21 cellular contexts compared by ENCODE assay signal in genomic region chr4:94498502-94498901, GRCh38. TPM values are rescaled to one million over a fixed set of nuclear protein-coding genes. Genes with fewer than 3 reads are reported as not detected.
DNase-seq lines count a peak whose midpoint lies in the region; ATAC-seq and TF ChIP-seq lines count a peak whose summit lies in the region.
"Had no signal": no experiment of that assay in that cellular context is flagged by ENCODE, and none has a peak within 500 bp of the region (broad histone marks: within the 10 kb centered on the region; RNA-seq: fewer than 3 reads in every experiment).

No MANE protein-coding gene starts in this region.

- ATAC-seq in stimulated activated naive CD8-positive, alpha-beta T cell treated with anti-CD3 and anti-CD28 coated beads, Interleukin-15, Interleukin-2, amounts not matched to agents 100 U/mL and 50 U/mL, for 24 hours, result peak; percentile 66
- no peak for ATAC-seq in stimulated activated naive CD8-positive, alpha-beta T cell treated with anti-CD3 and anti-CD28 coated beads, Interleukin-15, amount 100 ng/mL, for 72 hours
- ATAC-seq in RWPE2 (ENCODE audit: low read depth) (no peak), foreskin keratinocyte (no peak)
- ATAC-seq: GM23338 had no signal

- H3K4me1 Mint-ChIP-seq in stimulated activated naive CD8-positive, alpha-beta T cell treated with anti-CD3 and anti-CD28 coated beads, Interleukin-15, amount 100 ng/mL, for 72 hours, result no peaks in the 10 kb centered on the region

- no peak overlapping the region for H3K27ac Mint-ChIP-seq in stimulated activated naive CD8-positive, alpha-beta T cell treated with anti-CD3 and anti-CD28 coated beads, Interleukin-15, amount 100 ng/mL, for 72 hours
- H3K27ac Mint-ChIP-seq: CD8-positive, alpha-beta memory T cell had no signal

- no peak overlapping the region for H3K4me3 Mint-ChIP-seq in stimulated activated naive CD8-positive, alpha-beta T cell treated with anti-CD3 and anti-CD28 coated beads, Interleukin-15, amount 100 ng/mL, for 72 hours
- H3K4me3 Mint-ChIP-seq: CD4-positive, CD25-positive, alpha-beta regulatory T cell; CD8-positive, alpha-beta memory T cell; GM23338 had no signal

- peaks cover 14% of the 10 kb centered on the region for H3K36me3 ChIP-seq in RWPE2 (ENCODE audit: low read depth)
- no peaks in the 10 kb centered on the region for H3K36me3 ChIP-seq in smooth muscle cell (ENCODE audit: low read depth)

- H3F3A ChIP-seq in smooth muscle cell (ENCODE audit: low read depth), result peaks cover 14% of the 10 kb centered on the region

- H3K4me1 ChIP-seq in RWPE2 (ENCODE audit: insufficient read depth, poor library complexity, severe bottlenecking), result peaks cover 23% of the 10 kb centered on the region
- H3K4me1 ChIP-seq in foreskin keratinocyte, result peaks cover 22% of the 10 kb centered on the region
- peaks cover 6% of the 10 kb centered on the region for H3K4me1 ChIP-seq in smooth muscle cell (ENCODE audit: low read depth)
- H3K4me1 ChIP-seq: BE2C had no signal

- H3K27ac ChIP-seq in RWPE2 (ENCODE audit: poor library complexity, severe bottlenecking), result peak overlapping the region; percentile 36
- H3K27ac ChIP-seq in foreskin keratinocyte, result peak overlapping the region; percentile 9
- no peak overlapping the region for H3K27ac ChIP-seq in smooth muscle cell (ENCODE audit: low read depth)

- no peak for TF ChIP-seq CTCF in RWPE2 (IDR thresholded peaks at IDR 0.05; ENCODE audit: poor library complexity, severe bottlenecking)
- no peak for TF ChIP-seq CTCF in foreskin keratinocyte (conservative IDR thresholded peaks at IDR 0.05)
- no peak for TF ChIP-seq CTCF in smooth muscle cell (IDR thresholded peaks at IDR 0.05; ENCODE audit: borderline replicate concordance, insufficient read depth, poor library complexity, severe bottlenecking)
- no peak for TF ChIP-seq CTCF in GM10248 (IDR thresholded peaks at IDR 0.05; ENCODE audit: control extremely low read depth, extremely low read depth, low read depth, missing control alignments)

- H3K27me3 ChIP-seq in RWPE2 (ENCODE audit: insufficient read depth, poor library complexity, severe bottlenecking) (no peaks in the 10 kb centered on the region), foreskin keratinocyte (no peaks in the 10 kb centered on the region), smooth muscle cell (ENCODE audit: low read depth) (no peaks in the 10 kb centered on the region)
- H3K27me3 ChIP-seq: BE2C had no signal

- CTCF ChIA-PET in GM10248 (lab: Yijun Ruan, JAX), result no interaction called here

- H3K27me3 Mint-ChIP-seq in stimulated activated naive CD8-positive, alpha-beta T cell treated with anti-CD3 and anti-CD28 coated beads, Interleukin-15, amount 100 ng/mL, for 72 hours, result no peaks in the 10 kb centered on the region
- H3K27me3 Mint-ChIP-seq: CD4-positive, CD25-positive, alpha-beta regulatory T cell; CD8-positive, alpha-beta memory T cell had no signal

- peaks cover 100% of the 10 kb centered on the region for H3K79me2 ChIP-seq in smooth muscle cell (ENCODE audit: low read depth)

- peak overlapping the region; percentile 23 for H3K4me2 ChIP-seq in smooth muscle cell
- H3K4me2 ChIP-seq: GM23338 had no signal

- H3K4me3 ChIP-seq in RWPE2 (ENCODE audit: severe bottlenecking) (no peak overlapping the region), smooth muscle cell (no peak overlapping the region)
- H3K4me3 ChIP-seq: GM23338 had no signal

- H4K20me1 ChIP-seq in smooth muscle cell (ENCODE audit: low read depth), result peaks cover 42% of the 10 kb centered on the region

- H3K9me3 ChIP-seq in RWPE2 (ENCODE audit: severe bottlenecking) (no peaks in the 10 kb centered on the region), smooth muscle cell (replicated peaks; ENCODE audit: low read depth) (no peaks in the 10 kb centered on the region)
- H3K9me3 ChIP-seq: BE2C had no signal

- no peaks in the 10 kb centered on the region for H3K9me3 Mint-ChIP-seq in stimulated activated naive CD8-positive, alpha-beta T cell treated with anti-CD3 and anti-CD28 coated beads, Interleukin-15, amount 100 ng/mL, for 72 hours
- H3K9me3 Mint-ChIP-seq: CD4-positive, CD25-positive, alpha-beta regulatory T cell; CD8-positive, alpha-beta memory T cell had no signal

- H2AFZ ChIP-seq in smooth muscle cell (ENCODE audit: low read depth), result no peak overlapping the region
- H2AFZ ChIP-seq: GM23338 had no signal

- no peak for DNase-seq in stimulated activated naive CD8-positive, alpha-beta T cell treated with anti-CD3 and anti-CD28 coated beads, Interleukin-15, Interleukin-2, amounts not matched to agents 100 U/mL and 50 U/mL, for 24 hours
- DNase-seq in stimulated activated naive CD8-positive, alpha-beta T cell treated with anti-CD3 and anti-CD28 coated beads, Interleukin-15, amount 100 ng/mL, for 72 hours, result no peak
- DNase-seq in RWPE2 (ENCODE audit: low spot score) (no peak), foreskin keratinocyte (no peak), smooth muscle cell (lab: John Stamatoyannopoulos, UW; ENCODE audit: unreplicated experiment) (no peak), NCI-H748 treated with DMSO at 0.1 percent for 48 hours (lab: John Stamatoyannopoulos, UW) (no peak), GM10248 (ENCODE audit: extremely low spot score) (no peak)
- no peak for DNase-seq in effector CD8-positive, alpha-beta T cell (lab: John Stamatoyannopoulos, UW)
- DNase-seq: ACHN; BE2C; C1 segment of cervical spinal cord; CD4-positive, CD25-positive, alpha-beta regulatory T cell; CD8-positive, alpha-beta memory T cell; COR-L47; DMS 273 treated with DMSO at 0.1 percent for 48 hours; DMS53; DND-41; EL; HCEC 1CT had no signal

- WGBS in smooth muscle cell (ENCODE audit: low lambda C conversion rate), result 95% methylated on average over 1 of the region's 1 CpG

- POLR2A ChIA-PET in GM10248 (lab: Yijun Ruan, JAX), result no interaction called here

- no peak overlapping the region for H3K9ac ChIP-seq in smooth muscle cell (ENCODE audit: low read depth)

RNA-seq across cellular contexts. Expression of gene PDLIM5, which starts 46.8 kb away (rescaled TPM):
- total RNA-seq in foreskin keratinocyte (119 and 137 TPM in 2 replicates), smooth muscle cell (150 and 182 TPM in 2 replicates)
- polyA plus RNA-seq in foreskin keratinocyte (24.2 and 26.2 TPM in 2 replicates), smooth muscle cell (129 and 144 TPM in 2 replicates)
- total RNA-seq: G401 had no signal
